Comparison of ENCODE assay signal across 10 cellular contexts in the genomic region with DNA sequence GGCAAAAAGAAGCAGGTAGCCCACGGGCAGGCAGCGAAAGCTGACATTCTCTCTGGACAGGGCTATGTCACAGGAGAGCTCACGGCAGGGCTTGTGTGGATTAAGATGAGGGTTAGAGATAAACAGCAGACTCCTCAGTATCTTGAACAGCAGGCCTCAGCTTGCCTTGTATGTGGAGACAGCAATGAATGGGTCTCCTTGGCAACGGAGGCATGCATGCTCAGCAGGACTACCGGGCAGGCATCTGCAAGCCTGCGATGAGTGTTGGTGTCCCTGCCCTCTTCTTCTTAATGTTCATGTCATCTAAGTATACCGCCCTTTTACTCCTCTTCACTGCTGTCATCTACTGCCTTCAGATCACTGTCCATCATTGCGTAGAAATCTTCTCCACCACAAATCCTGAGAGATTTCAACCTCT.
DNase-seq lines count a peak whose midpoint lies in the region; TF ChIP-seq lines count a peak whose summit lies in the region.
"Had no signal": no experiment of that assay in that cellular context is flagged by ENCODE, and none has a peak within 500 bp of the region (broad histone marks: within the 10 kb centered on the region; RNA-seq: fewer than 3 reads in every experiment).

No MANE protein-coding gene starts in this region.

- DNase-seq in HPDE6-E6E7 (ENCODE audit: extremely low spot score) (peak; percentile 85), NCI-H526 (lab: John Stamatoyannopoulos, UW) (peak; percentile 18 to 32), non-pigmented ciliary epithelial cell (ENCODE audit: low read depth) (peak; percentile 10), T-helper 2 cell (no peak), GM10266 (ENCODE audit: extremely low spot score) (no peak)
- DNase-seq in central memory CD4-positive, alpha-beta T cell = no peak
- DNase-seq: activated gamma-delta T cell; kidney glomerular epithelial cell; NK-92 treated with Interleukin-12 subunit alpha and Interleukin-12 subunit beta, amount 100 ng/mL, for 24 hours had no signal

- H3K4me3 ChIP-seq in ectodermal cell (ENCODE audit: insufficient read depth, low read depth, low read length) = no peak overlapping the region

- peak overlapping the region; percentile 92 for H3K27ac ChIP-seq in ectodermal cell (ENCODE audit: insufficient read depth, low read depth, low read length, poor library complexity, severe bottlenecking)

- peaks cover 30% of the 10 kb centered on the region for H3K4me1 ChIP-seq in ectodermal cell (ENCODE audit: control insufficient read depth, insufficient read depth, low read length)

- no peaks in the 10 kb centered on the region for H3K9me3 ChIP-seq in ectodermal cell (ENCODE audit: control insufficient read depth, low read length)

- TF ChIP-seq CTCF in GM10266 (IDR thresholded peaks at IDR 0.05; ENCODE audit: control insufficient read depth, insufficient read depth, low read depth, missing control alignments) = no peak

- H3K36me3 ChIP-seq in ectodermal cell (ENCODE audit: control insufficient read depth, insufficient read depth, low read length) = no peaks in the 10 kb centered on the region

- H3K27me3 ChIP-seq in ectodermal cell (ENCODE audit: control insufficient read depth, insufficient read depth, low read length, poor library complexity, severe bottlenecking) = no peaks in the 10 kb centered on the region

- WGBS in ectodermal cell, 2 experiments = 24% methylated on average over 8 of the region's 8 CpGs

Comparison
In these comparisons a context has a peak if more than half of its experiments do, and no peak if none do; other contexts are left out.
1. DNase-seq: peak in HPDE6-E6E7 (single experiment), NCI-H526 (2 of 2) and non-pigmented ciliary epithelial cell (single experiment); none in central memory CD4-positive, alpha-beta T cell (single experiment), T-helper 2 cell (0 of 5) and GM10266 (single experiment).